In genomic region chr5:10581424-10581748, GRCh38 we compare ENCODE assay signal across 1 cellular context.
TF ChIP-seq lines count a peak whose summit lies in the region.

No MANE protein-coding gene starts in this region.

TF ChIP-seq in SK-N-SH treated with all-trans-retinoic acid at 6 μM for 48 hours, 23 proteins besides CTCF, POLR2A, EP300 and RAD21 (continued from another document):
- TF ChIP-seq POU6F1 (CRISPR knock-in tag; IDR thresholded peaks at IDR 0.05; ENCODE audit: borderline replicate concordance, low read depth) (no peak), PPARA (CRISPR knock-in tag; IDR thresholded peaks at IDR 0.05; ENCODE audit: borderline replicate concordance) (no peak), SNAI2 (CRISPR knock-in tag; IDR thresholded peaks at IDR 0.05) (no peak), RARB (CRISPR knock-in tag; IDR thresholded peaks at IDR 0.05) (no peak), ZNF565 (CRISPR knock-in tag; conservative IDR thresholded peaks at IDR 0.05; ENCODE audit: low read depth) (no peak), CREB5 (CRISPR knock-in tag; IDR thresholded peaks at IDR 0.05; ENCODE audit: low read depth) (no peak)
